Comparison of ENCODE assay signal across 8 cellular contexts in genomic region chr13:42039946-42040729, GRCh38. TPM values are rescaled to one million over a fixed set of nuclear protein-coding genes. Genes with fewer than 3 reads are reported as not detected.
DNase-seq lines count a peak whose midpoint lies in the region; ATAC-seq and TF ChIP-seq lines count a peak whose summit lies in the region.

No MANE protein-coding gene starts in this region.

- DNase-seq in CD8-positive, alpha-beta T cell, result peak; percentile 70 to 94 (median 87)
- DNase-seq in NOMO-1 treated with DMSO at 0.1 percent for 48 hours (lab: John Stamatoyannopoulos, UW; ENCODE audit: unreplicated experiment) (peak; percentile 40), activated T-cell treated with anti-CD3 and anti-CD28 coated beads for 1 hour (ENCODE audit: low read depth) (peak; percentile 90), epithelial cell of esophagus (ENCODE audit: low read depth) (peak; percentile 83), mucosa of descending colon (peak; percentile 93 to 96 (median 94))
- peak; percentile 69 to 85 for DNase-seq in stimulated activated CD8-positive, alpha-beta memory T cell treated with anti-CD3 and anti-CD28 coated beads, Interleukin-4, amount 100 ng/mL, for 1 hour (ENCODE audit: low read depth in 2 of 2, low spot score in 1 of 2)

- H3K27ac Mint-ChIP-seq in CD8-positive, alpha-beta T cell, result peak overlapping the region; percentile 72

- no peaks in the 10 kb centered on the region for H3K9me3 Mint-ChIP-seq in CD8-positive, alpha-beta T cell

- H3K4me1 ChIP-seq in CD8-positive, alpha-beta T cell (ENCODE audit: insufficient read depth, low read length), result peaks cover 9% of the 10 kb centered on the region
- peaks cover 10% of the 10 kb centered on the region for H3K4me1 ChIP-seq in mucosa of descending colon (ENCODE audit: low read depth)

- TF ChIP-seq CTCF in CD8-positive, alpha-beta T cell (IDR thresholded peaks at IDR 0.05), result no peak
- TF ChIP-seq CTCF in epithelial cell of esophagus (IDR thresholded peaks at IDR 0.05; ENCODE audit: insufficient read depth, low read depth, low read length, missing control alignments), result no peak
- TF ChIP-seq CTCF in mucosa of descending colon (IDR thresholded peaks at IDR 0.05), result no peak

- no peaks in the 10 kb centered on the region for H3K27me3 Mint-ChIP-seq in CD8-positive, alpha-beta T cell (ENCODE audit: low read depth)

- CTCF ChIA-PET in CD8-positive, alpha-beta T cell (lab: Charles Lee), result no interaction called here

- no peaks in the 10 kb centered on the region for H3K9me3 ChIP-seq in CD8-positive, alpha-beta T cell (ENCODE audit: low read length)
- no peaks in the 10 kb centered on the region for H3K9me3 ChIP-seq in mucosa of descending colon

- ATAC-seq in CD8-positive, alpha-beta T cell, result peak; percentile 81
- peak; percentile 72 for ATAC-seq in GM19372 (IDR thresholded peaks at IDR 0.05; ENCODE audit: low read depth, unreplicated experiment)
- peak; percentile 63 for ATAC-seq in HG03520 (IDR thresholded peaks at IDR 0.05; ENCODE audit: unreplicated experiment)
- peak; percentile 90 for ATAC-seq in mucosa of descending colon

- peaks cover 5% of the 10 kb centered on the region for H3K36me3 Mint-ChIP-seq in CD8-positive, alpha-beta T cell

- H3K27ac ChIP-seq in CD8-positive, alpha-beta T cell (ENCODE audit: low read depth, low read length), result peak overlapping the region; percentile 23

- no peaks in the 10 kb centered on the region for H3K36me3 ChIP-seq in CD8-positive, alpha-beta T cell (ENCODE audit: insufficient read depth, low read length)
- no peaks in the 10 kb centered on the region for H3K36me3 ChIP-seq in mucosa of descending colon (ENCODE audit: low read depth)

- POLR2A ChIA-PET in CD8-positive, alpha-beta T cell (lab: Charles Lee), result no interaction called here

- H3K4me1 Mint-ChIP-seq in CD8-positive, alpha-beta T cell (ENCODE audit: low read depth), result peaks cover 16% of the 10 kb centered on the region

- no peaks in the 10 kb centered on the region for H3K27me3 ChIP-seq in CD8-positive, alpha-beta T cell (ENCODE audit: insufficient read depth, low read length)

- peak overlapping the region; percentile 47 for H3K4me3 ChIP-seq in CD8-positive, alpha-beta T cell (ENCODE audit: low read depth, low read length)
- H3K4me3 ChIP-seq in epithelial cell of esophagus (ENCODE audit: low read length) (peak overlapping the region; percentile 73), mucosa of descending colon (peak overlapping the region; percentile 78)

- intact Hi-C loops in CD8-positive, alpha-beta T cell (cut with DNase I, micrococcal nuclease), result loop anchor here (1.0 to 10.0 kb wide), 10 partner anchors 8 to 1055 kb away; partner anchors contain the start of genes DGKH (in 2 of the 2), VWA8 (in 2 of the 2), KBTBD7 (in 1 of the 2) and RGCC (in 1 of the 2)
- intact Hi-C loops in mucosa of descending colon (cut with DNase I, micrococcal nuclease), result no loop called here

- H3K4me3 Mint-ChIP-seq in CD8-positive, alpha-beta T cell, result peak overlapping the region; percentile 91

RNA-seq across cellular contexts. Expression of gene DGKH, which starts 8.3 kb away (rescaled TPM):
- 1 to 10 TPM; 5.2 to 5.4 TPM for total RNA-seq in CD8-positive, alpha-beta T cell
- 10 to 100 TPM; 18.8 to 27.0 (median 26.3) TPM for total RNA-seq in mucosa of descending colon

Comparison
In these comparisons a context has a peak if more than half of its experiments do, and no peak if none do; other contexts are left out.
1. Peak in every context shown above with its lines: DNase-seq, ATAC-seq, H3K4me3 ChIP-seq and H3K27ac ChIP-seq.
2. DNase-seq: peak in every context shown above with its lines; median percentile 94 in mucosa of descending colon; 90 in activated T-cell treated with anti-CD3 and anti-CD28 coated beads for 1 hour; 87 in CD8-positive, alpha-beta T cell; 83 in epithelial cell of esophagus; 77 in stimulated activated CD8-positive, alpha-beta memory T cell treated with anti-CD3 and anti-CD28 coated beads, Interleukin-4, amount 100 ng/mL, for 1 hour; 40 in NOMO-1 treated with DMSO at 0.1 percent for 48 hours.
3. intact Hi-C loops: an anchor here in CD8-positive, alpha-beta T cell (1.0 to 10.0 kb wide); none called in mucosa of descending colon.